10 cellular contexts compared by ENCODE assay signal in the genomic region with DNA sequence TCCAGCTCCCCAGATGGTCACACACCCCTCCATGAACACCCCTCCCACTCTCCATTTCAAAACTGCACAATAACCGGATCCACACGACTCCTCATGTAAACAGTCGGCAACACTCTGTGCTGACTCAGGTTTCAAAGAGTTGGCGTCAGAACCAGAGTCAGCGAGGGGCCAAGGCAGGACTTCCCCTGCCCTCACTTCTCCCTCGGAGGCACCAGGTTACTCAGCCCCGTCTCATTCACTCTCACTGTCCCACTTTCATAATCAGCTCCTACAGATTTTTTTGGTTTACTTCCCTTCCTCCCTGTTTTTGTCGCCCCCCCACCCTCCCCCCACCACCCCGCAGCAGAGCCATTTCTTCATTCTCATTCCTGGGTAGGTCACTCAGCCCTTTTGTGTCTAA. TPM values are rescaled to one million over a fixed set of nuclear protein-coding genes. Genes with fewer than 3 reads are reported as not detected.
DNase-seq lines count a peak whose midpoint lies in the region; ATAC-seq and TF ChIP-seq lines count a peak whose summit lies in the region.
"Had no signal": no experiment of that assay in that cellular context is flagged by ENCODE, and none has a peak within 500 bp of the region (broad histone marks: within the 10 kb centered on the region; RNA-seq: fewer than 3 reads in every experiment).

No MANE protein-coding gene starts in this region.

- H3K4me3 ChIP-seq in BLaER1: no peak overlapping the region

- H3K23me2 ChIP-seq in H9 (ENCODE audit: insufficient read length, low read depth, low read length, poor library complexity, severe bottlenecking): peaks cover 4% of the 10 kb centered on the region

- H3K4me1 Mint-ChIP-seq in activated B cell treated with CpG ODN at 0.5 μM for 24 hours (peaks cover 13% of the 10 kb centered on the region), H9 (peaks cover 13 to 30% of the 10 kb centered on the region in 2 experiments)

- H3K27ac Mint-ChIP-seq in activated B cell treated with CpG ODN at 0.5 μM for 24 hours (no peak overlapping the region), H9 (peak overlapping the region in 1 of 3 experiments; percentile 65; a peak in 2 of 7 replicates)

- H3K9me3 Mint-ChIP-seq in activated B cell treated with CpG ODN at 0.5 μM for 24 hours (no peaks in the 10 kb centered on the region), H9 (peaks cover 72 to 84% of the 10 kb centered on the region in 2 experiments)

- H2BK12ac ChIP-seq in H9 (ENCODE audit: insufficient read length, low read depth, low read length): no peak overlapping the region

- H3K4ac ChIP-seq in H9 (ENCODE audit: low read depth, low read length): no peak overlapping the region

- no peak overlapping the region for H4K8ac ChIP-seq in H9 (replicated peaks; ENCODE audit: insufficient read length, low read depth, low read length)

- H4K20me1 ChIP-seq in BLaER1: no peaks in the 10 kb centered on the region
- H4K20me1 ChIP-seq in H9 (ENCODE audit: control insufficient read depth, insufficient read depth, insufficient read length): no peaks in the 10 kb centered on the region

- H3K9me3 ChIP-seq in BLaER1: no peaks in the 10 kb centered on the region
- peaks cover 16% of the 10 kb centered on the region for H3K9me3 ChIP-seq in H9 (ENCODE audit: control insufficient read depth, low read depth, low read length)

- TF ChIP-seq CTCF in GM13977 (IDR thresholded peaks at IDR 0.05; ENCODE audit: extremely low read depth, insufficient read depth, missing control alignments) (no peak), activated B cell treated with CpG ODN at 0.5 μM for 24 hours (IDR thresholded peaks at IDR 0.05) (no peak), H9 (conservative IDR thresholded peaks at IDR 0.05) (no peak)

- H3K4me3 Mint-ChIP-seq in activated B cell treated with CpG ODN at 0.5 μM for 24 hours (no peak overlapping the region), H9 (no peak overlapping the region)

- no peak overlapping the region for H2BK120ac ChIP-seq in H9 (ENCODE audit: low read depth, low read length, poor library complexity, severe bottlenecking)

- no peak overlapping the region for H4K5ac ChIP-seq in H9 (ENCODE audit: insufficient read length, low read depth, low read length)

- no peak overlapping the region for H3K27ac ChIP-seq in BLaER1
- no peak overlapping the region for H3K27ac ChIP-seq in H9 (ENCODE audit: insufficient read length, low read depth, low read length)
- H3K27ac ChIP-seq: VCaP had no signal

- CTCF ChIA-PET in activated B cell treated with CpG ODN at 0.5 μM for 24 hours (lab: Charles Lee): no interaction called here

- ATAC-seq in activated B cell treated with CpG ODN at 0.5 μM for 24 hours (ENCODE audit: low read depth) (peak; percentile 18), HG03139 (IDR thresholded peaks at IDR 0.05; ENCODE audit: unreplicated experiment) (no peak)

- H3K23ac ChIP-seq in H9 (ENCODE audit: insufficient read length, low read depth, low read length): no peak overlapping the region

- POLR2A ChIA-PET in activated B cell treated with CpG ODN at 0.5 μM for 24 hours (lab: Charles Lee): interaction anchor here (0.6 kb wide), 2 partner anchors 93 to 346 kb away, joined by 3 to 6 read pairs; partner anchors contain the start of gene USP11

- peaks cover 8% of the 10 kb centered on the region; the same call in 1 of the 2 replicates for H3K27me3 ChIP-seq in BLaER1
- H3K27me3 ChIP-seq in H9 (ENCODE audit: insufficient read depth, low read length): no peaks in the 10 kb centered on the region

- H2AFZ ChIP-seq in H9 (ENCODE audit: low read length): no peak overlapping the region

- H3K79me1 ChIP-seq in H9 (ENCODE audit: insufficient read depth, low read depth, low read length, poor library complexity, severe bottlenecking): no peaks in the 10 kb centered on the region

- no CpG with 5 or more reads among the region's 9 CpGs for WGBS in H9 (ENCODE audit: extremely low coverage, insufficient read length, low lambda C conversion rate)

- no peak overlapping the region for H2BK5ac ChIP-seq in H9 (ENCODE audit: insufficient read length, low read length)

- H3T11ph ChIP-seq in H9 (ENCODE audit: low read length): no peak overlapping the region

- H2BK20ac ChIP-seq in H9 (ENCODE audit: low read depth, low read length, poor library complexity, severe bottlenecking): no peak overlapping the region

- H2BK15ac ChIP-seq in H9 (ENCODE audit: low read depth, low read length): no peak overlapping the region

- no peaks in the 10 kb centered on the region for H3K36me3 ChIP-seq in BLaER1

- no peak overlapping the region for H4K91ac ChIP-seq in H9 (ENCODE audit: insufficient read length, low read depth, low read length)

- intact Hi-C loops in activated B cell treated with CpG ODN at 0.5 μM for 24 hours (cut with micrococcal nuclease): no loop called here

- H3K18ac ChIP-seq in H9 (ENCODE audit: insufficient read length, low read depth, low read length): no peak overlapping the region

- H3K4me1 ChIP-seq in BLaER1: peaks cover 56% of the 10 kb centered on the region
- no peaks in the 10 kb centered on the region for H3K4me1 ChIP-seq in H9 (ENCODE audit: insufficient read depth, low read length)

- peak; percentile 69 for DNase-seq in GM13977 (ENCODE audit: low spot score)
- no peak for DNase-seq in activated B cell treated with CpG ODN at 0.5 μM for 24 hours
- DNase-seq in iris pigment epithelial cell (ENCODE audit: low read depth): peak; percentile 94
- DNase-seq in NCI-H82 treated with DMSO at 0.1 percent for 48 hours (lab: John Stamatoyannopoulos, UW; ENCODE audit: unreplicated experiment): no peak
- DNase-seq in NCI-H345 (lab: John Stamatoyannopoulos, UW): no peak
- no peak for DNase-seq in H9
- DNase-seq: posterior cingulate gyrus had no signal

- no peak overlapping the region for H2AK5ac ChIP-seq in H9 (ENCODE audit: insufficient read length, low read length)

- no peaks in the 10 kb centered on the region for H3K36me3 Mint-ChIP-seq in activated B cell treated with CpG ODN at 0.5 μM for 24 hours (ENCODE audit: low read depth)
- H3K36me3 Mint-ChIP-seq in H9 (ENCODE audit: insufficient read depth in 1 of 3, low read depth in 3 of 3): peaks cover 9 to 20% (median 10%) of the 10 kb centered on the region in 3 experiments; a peak in 6 of 7 replicates

- in situ Hi-C loops in GM13977 (cut with MboI; ENCODE audit: low pct_unique_long_range_greater_than_20kb, low sequenced_read_pairs, unreplicated experiment): no loop called here

- no peak overlapping the region for H3K56ac ChIP-seq in H9 (ENCODE audit: insufficient read length, low read depth, low read length)

- H3K27me3 Mint-ChIP-seq in activated B cell treated with CpG ODN at 0.5 μM for 24 hours (no peaks in the 10 kb centered on the region), H9 (ENCODE audit: low read depth) (no peaks in the 10 kb centered on the region; the same call in 1 of the 2 replicates)

- H3K9ac ChIP-seq in BLaER1 (no peak overlapping the region), H9 (ENCODE audit: extremely low read depth, insufficient read length, low read length) (no peak overlapping the region)

- H3K14ac ChIP-seq in H9 (ENCODE audit: insufficient read depth, low read length): no peak overlapping the region

- H3K79me2 ChIP-seq in H9 (ENCODE audit: insufficient read depth, low read length): no peaks in the 10 kb centered on the region

- peak overlapping the region; percentile 28; the same call in 1 of the 2 replicates for H3K4me2 ChIP-seq in BLaER1
- H3K4me2 ChIP-seq in H9 (ENCODE audit: insufficient read depth, insufficient read length, low read length): no peak overlapping the region

RNA-seq across cellular contexts. Expression of gene TIMP1, which starts 2.7 kb away (rescaled TPM):
- total RNA-seq in activated B cell treated with CpG ODN at 0.5 μM for 24 hours: 6.7 and 8.2 TPM in 2 replicates
- total RNA-seq in H9 (2021): 65.1 and 72.5 TPM in 2 replicates

RNA-seq across cellular contexts. Expression of gene ARAF, which starts 18.5 kb away (rescaled TPM):
- total RNA-seq in activated B cell treated with CpG ODN at 0.5 μM for 24 hours (97.2 and 108 TPM in 2 replicates), H9 (2021) (48.1 and 48.4 TPM in 2 replicates)

RNA-seq across cellular contexts. Expression of gene SYN1, which starts 40.1 kb away (rescaled TPM):
- total RNA-seq in activated B cell treated with CpG ODN at 0.5 μM for 24 hours (not detected in 2 replicates), H9 (2021) (11.7 TPM in 2 replicates)

RNA-seq across cellular contexts. Expression of gene CFP, which starts 50.2 kb away (rescaled TPM):
- total RNA-seq in activated B cell treated with CpG ODN at 0.5 μM for 24 hours (0.42 and 0.91 TPM in 2 replicates), H9 (2021) (2.3 and 2.8 TPM in 2 replicates)

Comparison
In these comparisons a context has a peak if more than half of its experiments do, and no peak if none do; other contexts are left out.
1. DNase-seq: peak in GM13977 (single experiment) and iris pigment epithelial cell (single experiment); none in activated B cell treated with CpG ODN at 0.5 μM for 24 hours (single experiment), NCI-H82 treated with DMSO at 0.1 percent for 48 hours (single experiment), NCI-H345 (single experiment) and H9 (single experiment).
2. RNA of gene SYN1, which starts 40.1 kb away (total RNA-seq): 11.7 TPM in H9; not detected in activated B cell treated with CpG ODN at 0.5 μM for 24 hours; every median in the first group is over 10 times any median in the second.